ENCODE assay signal across 18 cellular contexts in genomic region chr18:5668087-5668715, GRCh38.
A peak's percentile ranks its signal among the peaks of the same experiment; 100 is the strongest.
DNase-seq lines count a peak whose midpoint lies in the region; ATAC-seq, FAIRE-seq and TF ChIP-seq lines count a peak whose summit lies in the region.
"Had no signal": no experiment of that assay in that cellular context is flagged by ENCODE, and none has a peak within 500 bp of the region (broad histone marks: within the 10 kb centered on the region; RNA-seq: fewer than 3 reads in every experiment).

No MANE protein-coding gene starts in this region.

- no peak overlapping the region for H3K4me3 ChIP-seq in HEK293 (ENCODE audit: low read depth, low read length)
- H3K4me3 ChIP-seq in mesenchymal stem cell (ENCODE audit: insufficient read depth in 1 of 2, low read depth in 1 of 2, low read length in 2 of 2), result no peak overlapping the region
- H3K4me3 ChIP-seq in endodermal cell (ENCODE audit: low read length), result no peak overlapping the region
- H3K4me3 ChIP-seq: GM23248 had no signal

- no peak overlapping the region for H3K4me2 ChIP-seq in mesenchymal stem cell (ENCODE audit: low read length, poor library complexity, severe bottlenecking)

- H3K27me3 Mint-ChIP-seq in endodermal cell (ENCODE audit: insufficient read depth), result no peaks in the 10 kb centered on the region
- H3K27me3 Mint-ChIP-seq: CD4-positive, alpha-beta memory T cell had no signal

- TF ChIP-seq CTCF in HEK293 (tag by site-specific recombination; IDR thresholded peaks at IDR 0.05) (no peak), endodermal cell (conservative IDR thresholded peaks at IDR 0.05) (no peak)

- peak overlapping the region; percentile 80 for H4K91ac ChIP-seq in mesenchymal stem cell (ENCODE audit: low read length)

- H3K4ac ChIP-seq in mesenchymal stem cell (ENCODE audit: low read depth in 1 of 2, low read length in 2 of 2), result no peak overlapping the region

- H3K4me1 Mint-ChIP-seq in endodermal cell, result no peaks in the 10 kb centered on the region
- H3K4me1 Mint-ChIP-seq: CD4-positive, alpha-beta memory T cell; H9 had no signal

- H3K9me3 Mint-ChIP-seq in endodermal cell, result no peaks in the 10 kb centered on the region
- H3K9me3 Mint-ChIP-seq: H9 had no signal

- H3K27me3 ChIP-seq in mesenchymal stem cell (ENCODE audit: control insufficient read depth in 1 of 2, insufficient read depth in 1 of 2, low read length in 2 of 2) (peaks cover 0 to 3% of the 10 kb centered on the region in 2 experiments), endodermal cell (ENCODE audit: control insufficient read depth, insufficient read depth, low read length, poor library complexity, severe bottlenecking) (no peaks in the 10 kb centered on the region)

- no peak overlapping the region for H2BK12ac ChIP-seq in mesenchymal stem cell (ENCODE audit: low read length in 2 of 2)

- no peak overlapping the region for H3K23ac ChIP-seq in mesenchymal stem cell (ENCODE audit: low read length in 2 of 2)

- H3K9ac ChIP-seq in mesenchymal stem cell (ENCODE audit: low read length) (no peak overlapping the region), endodermal cell (ENCODE audit: extremely low read depth, low read length, poor library complexity, severe bottlenecking) (no peak overlapping the region)
- H3K9ac ChIP-seq: GM23248 had no signal

- peak; percentile 48 for FAIRE-seq in GM12892 (lab: Jason Lieb, UNC)
- FAIRE-seq: GM19239 had no signal

- no peak overlapping the region for H2BK120ac ChIP-seq in mesenchymal stem cell (ENCODE audit: low read depth, low read length)

- no peak overlapping the region for H3K4me3 Mint-ChIP-seq in endodermal cell
- H3K4me3 Mint-ChIP-seq: CD4-positive, alpha-beta memory T cell; H9; HFFc6 had no signal

- no peaks in the 10 kb centered on the region for H3K36me3 Mint-ChIP-seq in endodermal cell (ENCODE audit: low read depth)
- H3K36me3 Mint-ChIP-seq: CD4-positive, alpha-beta memory T cell had no signal

- no peak for TF ChIP-seq POLR2A in GM12892 (IDR thresholded peaks at IDR 0.05; ENCODE audit: low read depth, low read length)

- no peak overlapping the region for H2BK15ac ChIP-seq in mesenchymal stem cell (ENCODE audit: low read depth, poor library complexity, severe bottlenecking)

- no peak for ATAC-seq in HG02852 (IDR thresholded peaks at IDR 0.05; ENCODE audit: unreplicated experiment)
- ATAC-seq: HCT116 had no signal

- H3K36me3 ChIP-seq in HEK293 (ENCODE audit: control insufficient read depth in 2 of 2, insufficient read depth in 1 of 2, low read length in 2 of 2) (no peaks in the 10 kb centered on the region), mesenchymal stem cell (ENCODE audit: control insufficient read depth in 1 of 2, insufficient read depth in 2 of 2, low read depth in 1 of 2, low read length in 2 of 2) (no peaks in the 10 kb centered on the region), endodermal cell (ENCODE audit: control insufficient read depth, insufficient read depth, low read length) (no peaks in the 10 kb centered on the region)

- no peak for DNase-seq in GM12892 (ENCODE audit: insufficient read length)
- no peak for DNase-seq in mesenchymal stem cell
- no peak for DNase-seq in germinal center (ENCODE audit: low spot score)
- DNase-seq in endodermal cell, result no peak
- DNase-seq: C1 segment of cervical spinal cord; Calu3; CD4-positive, alpha-beta memory T cell; COR-L47; DMS53; DMS79 treated with DMSO at 0.1 percent for 48 hours; GF-D8; GM23248; H9; HFFc6 had no signal

- H3K79me1 ChIP-seq in mesenchymal stem cell (replicated peaks; ENCODE audit: low read length, poor library complexity, severe bottlenecking), result no peaks in the 10 kb centered on the region

- CTCF ChIA-PET in HEK293 (lab: Yijun Ruan, JAX), result no interaction called here

- H3K18ac ChIP-seq in mesenchymal stem cell (ENCODE audit: low read depth in 1 of 2, low read length in 2 of 2), result no peak overlapping the region

- no peak overlapping the region for H4K8ac ChIP-seq in mesenchymal stem cell (ENCODE audit: low read length)

- H3K9me3 ChIP-seq in HEK293 (ENCODE audit: control insufficient read depth, insufficient read depth, low read depth, low read length) (no peaks in the 10 kb centered on the region), mesenchymal stem cell (ENCODE audit: control insufficient read depth, low read length) (no peaks in the 10 kb centered on the region), endodermal cell (ENCODE audit: control insufficient read depth, low read length) (no peaks in the 10 kb centered on the region)

- no peak overlapping the region for H3K14ac ChIP-seq in mesenchymal stem cell (ENCODE audit: low read length in 2 of 2)

- 60% methylated on average over 2 of the region's 2 CpGs for WGBS in mesenchymal stem cell
- 93% methylated on average over 2 of the region's 2 CpGs; no CpG with 5 or more reads in 1 of the 2 experiments for WGBS in endodermal cell (ENCODE audit: insufficient coverage in 1 of 2, insufficient read length in 1 of 2), 2 experiments

- H2AK5ac ChIP-seq in mesenchymal stem cell (ENCODE audit: low read length, severe bottlenecking), result no peak overlapping the region

- H3K4me1 ChIP-seq in HEK293 (ENCODE audit: control insufficient read depth, insufficient read depth, low read length) (no peaks in the 10 kb centered on the region), mesenchymal stem cell (ENCODE audit: control insufficient read depth, insufficient read depth, low read depth, low read length) (no peaks in the 10 kb centered on the region), endodermal cell (ENCODE audit: control insufficient read depth, insufficient read depth, low read length) (no peaks in the 10 kb centered on the region)

- H3K27ac Mint-ChIP-seq in endodermal cell, result no peak overlapping the region
- H3K27ac Mint-ChIP-seq: CD4-positive, alpha-beta memory T cell; H9; HFFc6 had no signal

- POLR2A ChIA-PET in HEK293 (lab: Yijun Ruan, JAX), result no interaction called here

- no peak overlapping the region for H2AFZ ChIP-seq in mesenchymal stem cell (ENCODE audit: low read depth, low read length)
- H2AFZ ChIP-seq: GM23248 had no signal

- H2BK5ac ChIP-seq in mesenchymal stem cell (ENCODE audit: low read depth, low read length, poor library complexity, severe bottlenecking), result no peak overlapping the region

- H3K27ac ChIP-seq in HEK293 (ENCODE audit: extremely low read depth, low read depth, low read length) (no peak overlapping the region), mesenchymal stem cell (ENCODE audit: low read length, poor library complexity, severe bottlenecking) (no peak overlapping the region), endodermal cell (ENCODE audit: low read depth, low read length) (no peak overlapping the region)
- H3K27ac ChIP-seq: GM23248 had no signal

TF ChIP-seq in HEK293, 187 proteins besides CTCF, POLR2A, EP300 and RAD21:
- TF ChIP-seq ZNF23 (tag by site-specific recombination; IDR thresholded peaks at IDR 0.05; ENCODE audit: borderline replicate concordance) (no peak), ZNF837 (tag by site-specific recombination; IDR thresholded peaks at IDR 0.05) (no peak), ZNF777 (tag by site-specific recombination; IDR thresholded peaks at IDR 0.05; ENCODE audit: borderline replicate concordance) (0 out of 2 replicates have a peak, but pooled peaks have one; percentile 28), ZEB2 (tag by site-specific recombination; IDR thresholded peaks at IDR 0.05) (peak; percentile 68), WT1 (tag by site-specific recombination; IDR thresholded peaks at IDR 0.05) (no peak), ZNF18 (tag by site-specific recombination; IDR thresholded peaks at IDR 0.05) (peak; percentile 90), ZBTB21 (tag by site-specific recombination; IDR thresholded peaks at IDR 0.05) (no peak), KLF17 (tag by site-specific recombination; IDR thresholded peaks at IDR 0.05) (no peak), ZNF624 (tag by site-specific recombination; IDR thresholded peaks at IDR 0.05) (no peak), ZNF184 (tag by site-specific recombination; IDR thresholded peaks at IDR 0.05) (no peak), ZBTB49 (tag by site-specific recombination; IDR thresholded peaks at IDR 0.05; ENCODE audit: low read depth) (no peak), ZNF292 (tag by site-specific recombination; IDR thresholded peaks at IDR 0.05; ENCODE audit: borderline replicate concordance, low read depth) (no peak)
